In the genomic region with DNA sequence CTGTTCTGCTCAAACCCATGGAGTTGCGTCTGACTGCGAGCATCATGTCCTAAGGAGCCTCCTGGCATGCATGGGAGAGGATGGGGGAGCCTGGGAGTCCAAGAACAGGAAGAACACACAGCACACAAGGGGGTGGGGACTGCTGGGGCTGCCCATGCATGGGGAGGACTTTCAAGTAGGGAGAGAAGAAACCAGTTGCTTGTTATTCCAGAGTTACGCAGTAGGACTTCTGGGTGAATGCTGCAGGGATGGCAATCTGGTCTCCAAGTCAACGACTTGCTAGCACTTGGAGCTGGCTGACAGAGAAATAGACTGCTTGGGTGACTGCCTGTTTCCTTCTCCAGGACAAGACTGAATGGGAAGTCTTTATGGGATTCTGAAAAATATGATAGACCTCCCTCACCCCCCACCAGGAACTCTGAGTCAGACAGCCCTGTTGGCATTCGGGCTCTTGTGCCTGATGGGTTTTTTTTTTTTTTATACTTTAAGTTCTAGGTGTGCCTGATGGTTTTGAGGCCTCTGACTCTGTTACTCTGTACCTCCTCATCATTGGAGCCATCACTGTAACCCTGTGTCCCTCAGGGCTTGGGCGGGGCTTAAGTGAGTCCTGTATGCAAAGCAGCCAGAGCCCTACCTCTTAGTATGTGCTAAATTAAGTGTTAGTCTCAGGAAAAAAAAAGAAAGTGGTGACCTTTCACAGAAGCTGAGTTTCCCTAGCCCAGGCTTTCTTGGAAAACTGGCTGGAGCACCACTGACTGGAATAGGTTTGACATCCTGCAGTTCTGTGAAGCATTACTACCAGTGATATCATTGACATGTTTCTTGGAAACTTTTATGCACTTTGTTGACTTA, we compare ENCODE assay signal across 18 cellular contexts. TPM values are rescaled to one million over a fixed set of nuclear protein-coding genes. Genes with fewer than 3 reads are reported as not detected.
DNase-seq lines count a peak whose midpoint lies in the region; ATAC-seq and TF ChIP-seq lines count a peak whose summit lies in the region.
"Had no signal": no experiment of that assay in that cellular context is flagged by ENCODE, and none has a peak within 500 bp of the region (broad histone marks: within the 10 kb centered on the region; RNA-seq: fewer than 3 reads in every experiment).

No MANE protein-coding gene starts in this region.

- H3K23ac ChIP-seq in H9 (ENCODE audit: insufficient read length, low read depth, low read length) (no peak overlapping the region), neuronal stem cell (ENCODE audit: low read depth, low read length, poor library complexity) (no peak overlapping the region)

- DNase-seq in activated CD8-positive, alpha-beta memory T cell treated with anti-CD3 and anti-CD28 coated beads, Interleukin-2, amount 10 ng/mL, durations not matched to agents 7 days and 5 days = peak; percentile 51
- DNase-seq in activated CD8-positive, alpha-beta memory T cell treated with anti-CD3 and anti-CD28 coated beads for 24 hours = no peak
- DNase-seq in H9 = no peak
- DNase-seq in neuronal stem cell (ENCODE audit: low spot score) = no peak
- no peak for DNase-seq in posterior cingulate gyrus
- DNase-seq: adrenal gland; CD8-positive, alpha-beta T cell; central memory CD4-positive, alpha-beta T cell; effector memory CD4-positive, alpha-beta T cell; NCI-H1048; NCI-H526 treated with DMSO at 0.1 percent for 48 hours; PC-3; SJCRH30 had no signal

- H3K27ac Mint-ChIP-seq in activated CD8-positive, alpha-beta memory T cell treated with anti-CD3 and anti-CD28 coated beads, Interleukin-2, amount 10 ng/mL, durations not matched to agents 7 days and 5 days = no peak overlapping the region
- H3K27ac Mint-ChIP-seq in H9 = peak overlapping the region in 2 of 3 experiments; percentile 10 to 38; a peak in 2 of 7 replicates
- peak overlapping the region; percentile 8 for H3K27ac Mint-ChIP-seq in activated T-helper 17 cell treated with anti-CD3 and anti-CD28 coated beads, Interleukin-2, amount 50 U/mL, for 72 hours
- H3K27ac Mint-ChIP-seq: CD8-positive, alpha-beta T cell; neural progenitor cell had no signal

- H2BK120ac ChIP-seq in H9 (ENCODE audit: low read depth, low read length, poor library complexity, severe bottlenecking) = no peak overlapping the region
- no peak overlapping the region for H2BK120ac ChIP-seq in neuronal stem cell (ENCODE audit: low read depth, low read length)

- no peaks in the 10 kb centered on the region for H4K20me1 ChIP-seq in H9 (ENCODE audit: control insufficient read depth, insufficient read depth, insufficient read length)

- WGBS in H9 (ENCODE audit: extremely low coverage, insufficient read length, low lambda C conversion rate) = no CpG with 5 or more reads among the region's 6 CpGs
- WGBS in neuronal stem cell (ENCODE audit: extremely low coverage in 2 of 2, insufficient read length in 2 of 2, insufficient replicate concordance in 1 of 2), 2 donors = no CpG with 5 or more reads among the region's 6 CpGs

- H2BK5ac ChIP-seq in H9 (ENCODE audit: insufficient read length, low read length) (no peak overlapping the region), neuronal stem cell (ENCODE audit: low read length) (no peak overlapping the region)

- H3K9me3 Mint-ChIP-seq in activated CD8-positive, alpha-beta memory T cell treated with anti-CD3 and anti-CD28 coated beads, Interleukin-2, amount 10 ng/mL, durations not matched to agents 7 days and 5 days (ENCODE audit: low read depth) = no peaks in the 10 kb centered on the region
- H3K9me3 Mint-ChIP-seq in H9 = no peaks in the 10 kb centered on the region
- peaks cover 4% of the 10 kb centered on the region for H3K9me3 Mint-ChIP-seq in activated T-helper 17 cell treated with anti-CD3 and anti-CD28 coated beads, Interleukin-2, amount 50 U/mL, for 72 hours
- H3K9me3 Mint-ChIP-seq: CD8-positive, alpha-beta T cell; neural progenitor cell had no signal

- H2AK5ac ChIP-seq in H9 (ENCODE audit: insufficient read length, low read length) (no peak overlapping the region), neuronal stem cell (ENCODE audit: low read depth, low read length) (no peak overlapping the region)

- no peaks in the 10 kb centered on the region for H3K23me2 ChIP-seq in H9 (ENCODE audit: insufficient read length, low read depth, low read length, poor library complexity, severe bottlenecking)

- H3K4ac ChIP-seq in H9 (ENCODE audit: low read depth, low read length) = no peak overlapping the region
- H3K4ac ChIP-seq in neuronal stem cell (ENCODE audit: low read length) = no peak overlapping the region

- TF ChIP-seq CTCF in H9 (conservative IDR thresholded peaks at IDR 0.05) = no peak

- ATAC-seq in activated CD8-positive, alpha-beta memory T cell treated with anti-CD3 and anti-CD28 coated beads, Interleukin-2, amount 10 ng/mL, durations not matched to agents 7 days and 5 days = peak; percentile 82
- ATAC-seq in activated T-helper 17 cell treated with anti-CD3 and anti-CD28 coated beads, Interleukin-2, amount 50 U/mL, for 72 hours (replicated peaks) = peak; percentile 91
- ATAC-seq in GM21447 (IDR thresholded peaks at IDR 0.05; ENCODE audit: unreplicated experiment) (no peak), HG03039 (IDR thresholded peaks at IDR 0.05; ENCODE audit: unreplicated experiment) (no peak)
- ATAC-seq: CD8-positive, alpha-beta T cell; PC-3 had no signal

- intact Hi-C loops in posterior cingulate gyrus (cut with DNase I) = no loop called here

- peaks cover 29% of the 10 kb centered on the region for H3K4me1 Mint-ChIP-seq in activated CD8-positive, alpha-beta memory T cell treated with anti-CD3 and anti-CD28 coated beads, Interleukin-2, amount 10 ng/mL, durations not matched to agents 7 days and 5 days
- peaks cover 3 to 11% of the 10 kb centered on the region in 2 experiments; a peak in 3 of 4 replicates for H3K4me1 Mint-ChIP-seq in H9
- H3K4me1 Mint-ChIP-seq in activated T-helper 17 cell treated with anti-CD3 and anti-CD28 coated beads, Interleukin-2, amount 50 U/mL, for 72 hours = peaks cover 19% of the 10 kb centered on the region

- no peak overlapping the region for H3K4me3 Mint-ChIP-seq in activated CD8-positive, alpha-beta memory T cell treated with anti-CD3 and anti-CD28 coated beads, Interleukin-2, amount 10 ng/mL, durations not matched to agents 7 days and 5 days
- no peak overlapping the region; a peak in 1 of 5 replicates for H3K4me3 Mint-ChIP-seq in H9
- H3K4me3 Mint-ChIP-seq in activated T-helper 17 cell treated with anti-CD3 and anti-CD28 coated beads, Interleukin-2, amount 50 U/mL, for 72 hours = peak overlapping the region; percentile 66
- H3K4me3 Mint-ChIP-seq: CD8-positive, alpha-beta T cell; neural progenitor cell had no signal

- H3K36me3 ChIP-seq in neuronal stem cell (replicated peaks in 1 of 2; ENCODE audit: control insufficient read depth in 2 of 2, insufficient read depth in 2 of 2, low read length in 2 of 2) = no peaks in the 10 kb centered on the region
- H3K36me3 ChIP-seq: adrenal gland, neural progenitor cell, SJCRH30 had no signal

- H2AFZ ChIP-seq in H9 (ENCODE audit: low read length) (no peak overlapping the region), neuronal stem cell (ENCODE audit: low read length) (no peak overlapping the region)
- H2AFZ ChIP-seq: neural progenitor cell had no signal

- H2BK12ac ChIP-seq in H9 (ENCODE audit: insufficient read length, low read depth, low read length) = no peak overlapping the region
- no peak overlapping the region for H2BK12ac ChIP-seq in neuronal stem cell (ENCODE audit: low read length)

- no peak overlapping the region for H3K56ac ChIP-seq in H9 (ENCODE audit: insufficient read length, low read depth, low read length)

- H3K27me3 Mint-ChIP-seq in activated CD8-positive, alpha-beta memory T cell treated with anti-CD3 and anti-CD28 coated beads, Interleukin-2, amount 10 ng/mL, durations not matched to agents 7 days and 5 days = no peaks in the 10 kb centered on the region
- H3K27me3 Mint-ChIP-seq in H9 (ENCODE audit: low read depth) = no peaks in the 10 kb centered on the region
- no peaks in the 10 kb centered on the region for H3K27me3 Mint-ChIP-seq in activated T-helper 17 cell treated with anti-CD3 and anti-CD28 coated beads, Interleukin-2, amount 50 U/mL, for 72 hours

- CTCF ChIA-PET in activated CD8-positive, alpha-beta memory T cell treated with anti-CD3 and anti-CD28 coated beads, Interleukin-2, amount 10 ng/mL, durations not matched to agents 7 days and 5 days (lab: Charles Lee) = no interaction called here

- H3K4me1 ChIP-seq in H9 (ENCODE audit: insufficient read depth, low read length) = no peaks in the 10 kb centered on the region
- H3K4me1 ChIP-seq in neuronal stem cell (ENCODE audit: control insufficient read depth in 2 of 2, insufficient read depth in 1 of 2, low read depth in 1 of 2, low read length in 2 of 2) = no peaks in the 10 kb centered on the region
- H3K4me1 ChIP-seq: adrenal gland, neural progenitor cell, SJCRH30 had no signal

- H3K9ac ChIP-seq in H9 (ENCODE audit: extremely low read depth, insufficient read length, low read length) (no peak overlapping the region), neuronal stem cell (ENCODE audit: low read depth, low read length, poor library complexity) (no peak overlapping the region)
- H3K9ac ChIP-seq: neural progenitor cell had no signal

- H4K91ac ChIP-seq in H9 (ENCODE audit: insufficient read length, low read depth, low read length) = no peak overlapping the region
- no peak overlapping the region for H4K91ac ChIP-seq in neuronal stem cell (ENCODE audit: low read depth, low read length, poor library complexity)

- no peaks in the 10 kb centered on the region for H3K27me3 ChIP-seq in H9 (ENCODE audit: insufficient read depth, low read length)
- peaks cover 0 to 26% (median 0%) of the 10 kb centered on the region in 3 experiments for H3K27me3 ChIP-seq in neuronal stem cell (ENCODE audit: control insufficient read depth in 3 of 3, insufficient read depth in 3 of 3, low read depth in 1 of 3, low read length in 3 of 3)
- H3K27me3 ChIP-seq: adrenal gland, neural progenitor cell had no signal

- H3K9me3 ChIP-seq in H9 (ENCODE audit: control insufficient read depth, low read depth, low read length) (no peaks in the 10 kb centered on the region), neuronal stem cell (replicated peaks in 1 of 2; ENCODE audit: control insufficient read depth in 2 of 2, insufficient read depth in 1 of 2, low read depth in 1 of 2, low read length in 2 of 2) (no peaks in the 10 kb centered on the region)
- H3K9me3 ChIP-seq: adrenal gland, SJCRH30 had no signal

- no peaks in the 10 kb centered on the region for H3K79me1 ChIP-seq in H9 (ENCODE audit: insufficient read depth, low read depth, low read length, poor library complexity, severe bottlenecking)
- H3K79me1 ChIP-seq in neuronal stem cell (ENCODE audit: low read depth, low read length) = no peaks in the 10 kb centered on the region

- no peaks in the 10 kb centered on the region for H3K79me2 ChIP-seq in H9 (ENCODE audit: insufficient read depth, low read length)

- H2BK20ac ChIP-seq in H9 (ENCODE audit: low read depth, low read length, poor library complexity, severe bottlenecking) = no peak overlapping the region

- H4K8ac ChIP-seq in H9 (replicated peaks; ENCODE audit: insufficient read length, low read depth, low read length) = no peak overlapping the region
- H4K8ac ChIP-seq in neuronal stem cell (ENCODE audit: low read depth, low read length) = no peak overlapping the region

- peaks cover 6% of the 10 kb centered on the region for H3K36me3 Mint-ChIP-seq in activated CD8-positive, alpha-beta memory T cell treated with anti-CD3 and anti-CD28 coated beads, Interleukin-2, amount 10 ng/mL, durations not matched to agents 7 days and 5 days
- peaks cover 16 to 29% (median 22%) of the 10 kb centered on the region in 3 experiments; a peak in 6 of 7 replicates for H3K36me3 Mint-ChIP-seq in H9 (ENCODE audit: insufficient read depth in 1 of 3, low read depth in 3 of 3)
- peaks cover 16% of the 10 kb centered on the region for H3K36me3 Mint-ChIP-seq in activated T-helper 17 cell treated with anti-CD3 and anti-CD28 coated beads, Interleukin-2, amount 50 U/mL, for 72 hours (ENCODE audit: low read depth)
- H3K36me3 Mint-ChIP-seq: CD8-positive, alpha-beta T cell had no signal

- H3T11ph ChIP-seq in H9 (ENCODE audit: low read length) = no peak overlapping the region

- no peak overlapping the region for H3K14ac ChIP-seq in H9 (ENCODE audit: insufficient read depth, low read length)
- H3K14ac ChIP-seq in neuronal stem cell (ENCODE audit: low read length) = no peak overlapping the region

- no peak overlapping the region for H3K4me2 ChIP-seq in H9 (ENCODE audit: insufficient read depth, insufficient read length, low read length)
- no peak overlapping the region for H3K4me2 ChIP-seq in neuronal stem cell (ENCODE audit: insufficient read depth, low read length, poor library complexity, severe bottlenecking)
- H3K4me2 ChIP-seq: neural progenitor cell had no signal

- no peak overlapping the region for H3K4me3 ChIP-seq in neuronal stem cell (ENCODE audit: low read length in 2 of 2)
- H3K4me3 ChIP-seq: adrenal gland, neural progenitor cell, SJCRH30 had no signal

- H4K5ac ChIP-seq in H9 (ENCODE audit: insufficient read length, low read depth, low read length) = no peak overlapping the region

- H3K27ac ChIP-seq in H9 (ENCODE audit: insufficient read length, low read depth, low read length) (no peak overlapping the region), neuronal stem cell (replicated peaks; ENCODE audit: low read length) (no peak overlapping the region)
- H3K27ac ChIP-seq: adrenal gland, HL-60, neural progenitor cell, SJCRH30 had no signal

- no peak overlapping the region for H2BK15ac ChIP-seq in H9 (ENCODE audit: low read depth, low read length)
- H2BK15ac ChIP-seq in neuronal stem cell (ENCODE audit: low read length) = no peak overlapping the region

- no peak overlapping the region for H3K18ac ChIP-seq in H9 (ENCODE audit: insufficient read length, low read depth, low read length)
- H3K18ac ChIP-seq in neuronal stem cell (ENCODE audit: low read length) = peak overlapping the region; percentile 25

RNA-seq across cellular contexts. Expression of gene MAP3K21, which starts 30.3 kb away (rescaled TPM):
- total RNA-seq in activated CD8-positive, alpha-beta memory T cell treated with anti-CD3 and anti-CD28 coated beads, Interleukin-2, amount 10 ng/mL, durations not matched to agents 7 days and 5 days = 1 to 10 TPM; 1.9 to 2.2 TPM
- 11.6 and 11.7 TPM in 2 replicates for total RNA-seq in H9 (2021)
- 10 to 100 TPM in 1 of 2 donors, 1 to 10 TPM in 1; 7.3 to 17.7 TPM for total RNA-seq in activated T-helper 17 cell treated with anti-CD3 and anti-CD28 coated beads, Interleukin-2, amount 50 U/mL, for 72 hours
- polyA plus RNA-seq in neuronal stem cell (2013, experiment 1 of 2) = 2.8 TPM
- 3.0 TPM for polyA plus RNA-seq in neuronal stem cell (2013, experiment 2 of 2)
- total RNA-seq: SJCRH30 had no signal

Comparison
In these comparisons a context has a peak if more than half of its experiments do, and no peak if none do; other contexts are left out.
1. ATAC-seq: peak in activated CD8-positive, alpha-beta memory T cell treated with anti-CD3 and anti-CD28 coated beads, Interleukin-2, amount 10 ng/mL, durations not matched to agents 7 days and 5 days (single experiment) and activated T-helper 17 cell treated with anti-CD3 and anti-CD28 coated beads, Interleukin-2, amount 50 U/mL, for 72 hours (single experiment); none in GM21447 (single experiment) and HG03039 (single experiment).